In genomic region chr6:27251672-27252251, GRCh38 we compare ENCODE assay signal across 8 cellular contexts. TPM values are rescaled to one million over a fixed set of nuclear protein-coding genes. Genes with fewer than 3 reads are reported as not detected.
DNase-seq lines count a peak whose midpoint lies in the region; ATAC-seq, FAIRE-seq and TF ChIP-seq lines count a peak whose summit lies in the region.

No MANE protein-coding gene starts in this region.

- TF ChIP-seq CTCF in GM13977 (IDR thresholded peaks at IDR 0.05; ENCODE audit: extremely low read depth, insufficient read depth, missing control alignments): peak; percentile 65
- TF ChIP-seq CTCF in VCaP (conservative IDR thresholded peaks at IDR 0.05): peak; percentile 74
- TF ChIP-seq CTCF in bronchial epithelial cell (IDR thresholded peaks at IDR 0.05; ENCODE audit: insufficient read depth, low read length, severe bottlenecking): peak; percentile 71

- in situ Hi-C loops in GM13977 (cut with MboI; ENCODE audit: low pct_unique_long_range_greater_than_20kb, low sequenced_read_pairs, unreplicated experiment): no loop called here

- H3K36me3 ChIP-seq in bronchial epithelial cell (ENCODE audit: control insufficient read depth, insufficient read depth, low read length): peaks cover 2% of the 10 kb centered on the region

- FAIRE-seq in bronchial epithelial cell (lab: Jason Lieb, UNC): no peak

- peak; percentile 75 for ATAC-seq in HG02623 (IDR thresholded peaks at IDR 0.05; ENCODE audit: unreplicated experiment)

- H3K27ac ChIP-seq in VCaP: peak overlapping the region; percentile 85

- H3K27me3 ChIP-seq in bronchial epithelial cell (ENCODE audit: control insufficient read depth, insufficient read depth, low read length): no peaks in the 10 kb centered on the region

- H3K4me3 ChIP-seq in bronchial epithelial cell (ENCODE audit: low read depth, low read length): peak overlapping the region; percentile 77

- DNase-seq in GM13977 (ENCODE audit: low spot score): peak; percentile 88
- peak; percentile 56 for DNase-seq in NCI-H128 (lab: John Stamatoyannopoulos, UW; ENCODE audit: unreplicated experiment)
- DNase-seq in bronchial epithelial cell (ENCODE audit: low read depth): peak; percentile 87
- peak; percentile 78 for DNase-seq in left kidney (ENCODE audit: low read depth, low spot score)
- DNase-seq in stimulated activated CD4-positive, alpha-beta T cell treated with anti-CD3 and anti-CD28 coated beads, TNF-alpha, amount 100 ng/mL, for 24 hours (ENCODE audit: low read depth in 3 of 3): peak; percentile 31 to 70 (median 36)
- no peak for DNase-seq in dedifferentiated amniotic fluid mesenchymal stem cell (ENCODE audit: extremely low spot score)

RNA-seq across cellular contexts. Expression of gene PRSS16, which starts 4.3 kb away (rescaled TPM):
- 4.5 and 15.1 TPM in 2 replicates for total RNA-seq in bronchial epithelial cell
